In the genomic region with DNA sequence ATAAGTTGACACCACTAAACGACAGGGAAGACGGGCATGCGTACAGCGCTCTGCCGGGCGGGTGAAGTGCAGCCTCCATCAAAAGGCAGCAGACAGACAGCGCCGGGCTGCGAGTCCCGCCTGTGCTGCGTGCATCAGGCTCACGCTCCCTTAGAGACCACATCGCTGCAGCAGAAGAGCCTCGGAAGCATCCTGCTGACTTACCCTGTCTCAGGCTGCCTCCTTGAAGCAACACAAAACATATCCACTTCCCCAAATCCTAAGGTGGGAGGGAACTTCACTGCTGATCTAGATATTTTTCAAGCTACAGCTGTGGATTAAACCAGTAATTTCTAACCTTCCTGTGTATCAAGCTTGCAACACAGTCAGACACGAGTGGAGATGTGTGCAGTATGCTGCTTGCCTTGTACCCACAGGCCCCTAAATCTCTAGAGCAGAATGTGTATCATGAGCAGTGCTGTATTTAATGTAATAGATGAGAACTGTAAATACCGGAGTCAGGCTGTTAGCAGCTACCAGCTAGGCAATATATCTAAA, we compare ENCODE assay signal across 1 cellular context.
TF ChIP-seq lines count a peak whose summit lies in the region.

No MANE protein-coding gene starts in this region.

TF ChIP-seq in neural cell, 6 proteins besides CTCF, POLR2A, EP300 and RAD21 (continued from another document):
- TF ChIP-seq, protein P1, sequence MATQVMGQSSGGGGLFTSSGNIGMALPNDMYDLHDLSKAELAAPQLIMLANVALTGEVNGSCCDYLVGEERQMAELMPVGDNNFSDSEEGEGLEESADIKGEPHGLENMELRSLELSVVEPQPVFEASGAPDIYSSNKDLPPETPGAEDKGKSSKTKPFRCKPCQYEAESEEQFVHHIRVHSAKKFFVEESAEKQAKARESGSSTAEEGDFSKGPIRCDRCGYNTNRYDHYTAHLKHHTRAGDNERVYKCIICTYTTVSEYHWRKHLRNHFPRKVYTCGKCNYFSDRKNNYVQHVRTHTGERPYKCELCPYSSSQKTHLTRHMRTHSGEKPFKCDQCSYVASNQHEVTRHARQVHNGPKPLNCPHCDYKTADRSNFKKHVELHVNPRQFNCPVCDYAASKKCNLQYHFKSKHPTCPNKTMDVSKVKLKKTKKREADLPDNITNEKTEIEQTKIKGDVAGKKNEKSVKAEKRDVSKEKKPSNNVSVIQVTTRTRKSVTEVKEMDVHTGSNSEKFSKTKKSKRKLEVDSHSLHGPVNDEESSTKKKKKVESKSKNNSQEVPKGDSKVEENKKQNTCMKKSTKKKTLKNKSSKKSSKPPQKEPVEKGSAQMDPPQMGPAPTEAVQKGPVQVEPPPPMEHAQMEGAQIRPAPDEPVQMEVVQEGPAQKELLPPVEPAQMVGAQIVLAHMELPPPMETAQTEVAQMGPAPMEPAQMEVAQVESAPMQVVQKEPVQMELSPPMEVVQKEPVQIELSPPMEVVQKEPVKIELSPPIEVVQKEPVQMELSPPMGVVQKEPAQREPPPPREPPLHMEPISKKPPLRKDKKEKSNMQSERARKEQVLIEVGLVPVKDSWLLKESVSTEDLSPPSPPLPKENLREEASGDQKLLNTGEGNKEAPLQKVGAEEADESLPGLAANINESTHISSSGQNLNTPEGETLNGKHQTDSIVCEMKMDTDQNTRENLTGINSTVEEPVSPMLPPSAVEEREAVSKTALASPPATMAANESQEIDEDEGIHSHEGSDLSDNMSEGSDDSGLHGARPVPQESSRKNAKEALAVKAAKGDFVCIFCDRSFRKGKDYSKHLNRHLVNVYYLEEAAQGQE (IDR thresholded peaks at IDR 0.05; ENCODE audit: borderline replicate concordance) = peak; percentile 75
- TF ChIP-seq TAF1 (IDR thresholded peaks at IDR 0.05; ENCODE audit: low read depth) = no peak
